14 cellular contexts compared by ENCODE assay signal in the genomic region with DNA sequence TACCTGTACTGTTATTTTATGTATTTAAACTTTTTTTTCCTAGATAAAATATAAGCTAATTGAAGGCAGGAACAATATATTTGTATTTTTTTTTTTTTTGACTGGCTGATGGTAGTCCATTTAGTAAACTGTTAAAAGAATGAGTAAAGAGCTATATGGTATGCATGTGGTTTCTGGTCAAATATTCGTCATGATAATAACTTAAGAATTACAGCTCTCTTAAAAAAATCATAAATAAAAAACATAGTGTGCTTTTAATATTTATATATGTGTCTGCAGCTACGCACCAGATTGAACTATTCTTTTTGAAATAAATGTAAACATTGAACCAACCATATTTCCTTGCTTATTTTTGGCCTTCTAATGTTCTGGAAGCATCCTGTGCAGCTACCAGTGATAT.
"Had no signal": no experiment of that assay in that cellular context is flagged by ENCODE, and none has a peak within 500 bp of the region (broad histone marks: within the 10 kb centered on the region; RNA-seq: fewer than 3 reads in every experiment).

No MANE protein-coding gene starts in this region.

- H3K27ac ChIP-seq: adrenal gland, cardiac muscle cell, pancreas had no signal

- H3K36me3 Mint-ChIP-seq: stimulated activated effector memory CD8-positive, alpha-beta T cell treated with anti-CD3 and anti-CD28 coated beads, Interleukin-12 subunit alpha, Interleukin-12 subunit beta, amount 100 ng/mL, for 72 hours had no signal

- H3K9me3 Mint-ChIP-seq: activated T-cell treated with anti-CD3 and anti-CD28 coated beads, Interleukin-2, amount 50 U/mL, for 4 hours; immature natural killer cell; stimulated activated effector memory CD8-positive, alpha-beta T cell treated with anti-CD3 and anti-CD28 coated beads, Interleukin-12 subunit alpha, Interleukin-12 subunit beta, amount 100 ng/mL, for 72 hours had no signal

- H3K27me3 ChIP-seq: adrenal gland, cardiac muscle cell, pancreas had no signal

- H3K9me3 ChIP-seq: adrenal gland, pancreas had no signal

- H3K27ac Mint-ChIP-seq: activated CD4-positive, alpha-beta memory T cell treated with anti-CD3 and anti-CD28 coated beads, Interleukin-2, amount 10 ng/mL, durations not matched to agents 7 days and 5 days; activated CD4-positive, alpha-beta T cell treated with anti-CD3 and anti-CD28 coated beads for 36 hours; immature natural killer cell; stimulated activated effector memory CD8-positive, alpha-beta T cell treated with anti-CD3 and anti-CD28 coated beads, Interleukin-12 subunit alpha, Interleukin-12 subunit beta, amount 100 ng/mL, for 72 hours; T-helper 17 cell had no signal

- H3K4me1 Mint-ChIP-seq: T-helper 17 cell had no signal

- H3K4me3 ChIP-seq: adrenal gland, cardiac muscle cell, pancreas had no signal

- H3K4me3 Mint-ChIP-seq: activated CD4-positive, alpha-beta memory T cell treated with anti-CD3 and anti-CD28 coated beads, Interleukin-2, amount 10 ng/mL, durations not matched to agents 7 days and 5 days; activated CD4-positive, alpha-beta T cell treated with anti-CD3 and anti-CD28 coated beads for 36 hours; activated T-cell treated with anti-CD3 and anti-CD28 coated beads, Interleukin-2, amount 50 U/mL, for 4 hours; immature natural killer cell; stimulated activated effector memory CD8-positive, alpha-beta T cell treated with anti-CD3 and anti-CD28 coated beads, Interleukin-12 subunit alpha, Interleukin-12 subunit beta, amount 100 ng/mL, for 72 hours; T-helper 17 cell had no signal

- DNase-seq: activated CD4-positive, alpha-beta memory T cell treated with anti-CD3 and anti-CD28 coated beads, Interleukin-2, amount 10 ng/mL, durations not matched to agents 7 days and 5 days; activated CD4-positive, alpha-beta T cell treated with anti-CD3 and anti-CD28 coated beads for 36 hours; activated effector memory CD4-positive, alpha-beta T cell treated with Interleukin-2 at 50 U/mL for 16 hours; activated naive CD4-positive, alpha-beta T cell treated with anti-CD3 and anti-CD28 coated beads, Interleukin-2, amount 50 U/mL, for 16 hours; activated T-cell treated with anti-CD3 and anti-CD28 coated beads, Interleukin-2, amount 50 U/mL, for 4 hours; adrenal gland; foreskin fibroblast; immature natural killer cell; pancreas; stimulated activated CD4-positive, alpha-beta T cell treated with anti-CD3 and anti-CD28 coated beads, Interleukin-12 subunit alpha, Interleukin-12 subunit beta, amount 100 ng/mL, for 4 hours; stimulated activated CD4-positive, alpha-beta T cell treated with anti-CD3 and anti-CD28 coated beads, Interleukin-2, amount 100 ng/mL, for 24 hours; T-helper 17 cell had no signal

- H3K27me3 Mint-ChIP-seq: activated CD4-positive, alpha-beta memory T cell treated with anti-CD3 and anti-CD28 coated beads, Interleukin-2, amount 10 ng/mL, durations not matched to agents 7 days and 5 days; activated CD4-positive, alpha-beta T cell treated with anti-CD3 and anti-CD28 coated beads for 36 hours; T-helper 17 cell had no signal

- H3K36me3 ChIP-seq: adrenal gland, cardiac muscle cell, pancreas had no signal
